Comparison of ENCODE assay signal across 18 cellular contexts in the genomic region with DNA sequence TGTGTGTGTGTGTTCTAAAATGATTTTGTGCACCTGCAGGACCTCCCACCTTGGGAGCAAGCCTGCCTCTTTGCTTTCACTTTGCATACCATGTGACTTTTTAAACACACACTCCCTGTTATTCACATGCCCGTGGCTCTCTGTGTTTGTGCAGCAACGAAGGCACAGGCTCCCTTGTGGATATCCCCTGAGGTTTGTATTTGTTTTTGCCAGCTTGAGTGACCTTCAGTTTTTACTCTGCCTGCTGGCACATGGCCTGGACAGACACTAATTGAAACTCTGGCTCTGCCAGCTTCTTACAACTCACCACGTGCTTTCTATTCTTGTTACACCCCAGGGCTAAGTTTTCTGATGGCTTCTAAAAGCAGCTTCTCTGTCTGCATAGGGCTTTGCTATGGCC.
DNase-seq lines count a peak whose midpoint lies in the region; ATAC-seq and TF ChIP-seq lines count a peak whose summit lies in the region.
"Had no signal": no experiment of that assay in that cellular context is flagged by ENCODE, and none has a peak within 500 bp of the region (broad histone marks: within the 10 kb centered on the region; RNA-seq: fewer than 3 reads in every experiment).

No MANE protein-coding gene starts in this region.

- H3K4me3 Mint-ChIP-seq in T-cell = no peak overlapping the region
- H3K4me3 Mint-ChIP-seq: activated CD4-positive, alpha-beta T cell treated with anti-CD3 and anti-CD28 coated beads, Interleukin-2, amount 10 ng/mL, durations not matched to agents 7 days and 5 days; activated naive CD8-positive, alpha-beta T cell treated with anti-CD3 and anti-CD28 coated beads for 36 hours; HFFc6; natural killer cell treated with Interleukin-12 subunit alpha and Interleukin-12 subunit beta and Interleukin-15 and Interleukin-18, amount 100 ng/mL, for 72 hours had no signal

- peaks cover 0 to 5% of the 10 kb centered on the region in 2 donors for H3K27me3 Mint-ChIP-seq in T-cell
- H3K27me3 Mint-ChIP-seq: activated CD4-positive, alpha-beta T cell treated with anti-CD3 and anti-CD28 coated beads, Interleukin-2, amount 10 ng/mL, durations not matched to agents 7 days and 5 days; activated naive CD8-positive, alpha-beta T cell treated with anti-CD3 and anti-CD28 coated beads for 36 hours had no signal

- H3K36me3 Mint-ChIP-seq in T-cell = no peaks in the 10 kb centered on the region
- H3K36me3 Mint-ChIP-seq: activated naive CD8-positive, alpha-beta T cell treated with anti-CD3 and anti-CD28 coated beads for 36 hours; natural killer cell treated with Interleukin-12 subunit alpha and Interleukin-12 subunit beta and Interleukin-15 and Interleukin-18, amount 100 ng/mL, for 72 hours had no signal

- H3K4me3 ChIP-seq in LNCaP clone FGC (ENCODE audit: low read depth, low read length) (no peak overlapping the region), heart right ventricle (no peak overlapping the region), SK-N-SH (ENCODE audit: low read depth in 2 of 2, low read length in 1 of 2) (no peak overlapping the region)
- H3K4me3 ChIP-seq: left lung had no signal

- no peak for TF ChIP-seq CTCF in LNCaP clone FGC (IDR thresholded peaks at IDR 0.05; ENCODE audit: control insufficient read depth, extremely low read depth, insufficient read depth)
- TF ChIP-seq CTCF in heart right ventricle (IDR thresholded peaks at IDR 0.05) = no peak
- TF ChIP-seq CTCF in SK-N-SH (IDR thresholded peaks at IDR 0.05) = no peak

- peaks cover 0 to 8% (median 7%) of the 10 kb centered on the region in 3 donors for H3K9me3 Mint-ChIP-seq in T-cell
- H3K9me3 Mint-ChIP-seq: natural killer cell treated with Interleukin-12 subunit alpha and Interleukin-12 subunit beta and Interleukin-15 and Interleukin-18, amount 100 ng/mL, for 72 hours had no signal

- H3K36me3 ChIP-seq in heart right ventricle (no peaks in the 10 kb centered on the region), SK-N-SH (replicated peaks in 1 of 2; ENCODE audit: control insufficient read depth in 1 of 2, insufficient read depth in 2 of 2, low read length in 1 of 2) (no peaks in the 10 kb centered on the region)
- H3K36me3 ChIP-seq: BE2C, left lung had no signal

- H3K27ac Mint-ChIP-seq in T-cell = peak overlapping the region in 1 of 2 donors; percentile 69
- H3K27ac Mint-ChIP-seq: activated CD4-positive, alpha-beta T cell treated with anti-CD3 and anti-CD28 coated beads, Interleukin-2, amount 10 ng/mL, durations not matched to agents 7 days and 5 days; activated naive CD8-positive, alpha-beta T cell treated with anti-CD3 and anti-CD28 coated beads for 36 hours; HFFc6; natural killer cell treated with Interleukin-12 subunit alpha and Interleukin-12 subunit beta and Interleukin-15 and Interleukin-18, amount 100 ng/mL, for 72 hours had no signal

- no peaks in the 10 kb centered on the region for H3F3A ChIP-seq in SK-N-SH (replicated peaks; ENCODE audit: insufficient read depth)

- TF ChIP-seq EP300 in SK-N-SH (IDR thresholded peaks at IDR 0.05; ENCODE audit: borderline replicate concordance in 1 of 2, low read depth in 1 of 2, low read length in 1 of 2) = no peak

- 22 to 26% methylated on average over 3 of the region's 3 CpGs for WGBS in heart right ventricle, 2 donors
- WGBS in SK-N-SH (ENCODE audit: low lambda C conversion rate) = 5% methylated on average over 3 of the region's 3 CpGs

- H3K9me3 ChIP-seq in heart right ventricle (peaks cover 0 to 24% (median 0%) of the 10 kb centered on the region in 11 donors), SK-N-SH (no peaks in the 10 kb centered on the region)
- H3K9me3 ChIP-seq: BE2C had no signal

- peaks cover 0 to 26% (median 6%) of the 10 kb centered on the region in 3 donors for H3K4me1 Mint-ChIP-seq in T-cell
- H3K4me1 Mint-ChIP-seq: activated CD4-positive, alpha-beta T cell treated with anti-CD3 and anti-CD28 coated beads, Interleukin-2, amount 10 ng/mL, durations not matched to agents 7 days and 5 days; activated naive CD8-positive, alpha-beta T cell treated with anti-CD3 and anti-CD28 coated beads for 36 hours had no signal

- no peak overlapping the region for H3K9ac ChIP-seq in SK-N-SH

- no peaks in the 10 kb centered on the region for H3K9me2 ChIP-seq in SK-N-SH

- H3K27ac ChIP-seq in heart right ventricle = peak overlapping the region in 2 of 10 donors; percentile 14 to 28
- H3K27ac ChIP-seq in SK-N-SH (ENCODE audit: low read depth in 2 of 2, low read length in 1 of 2) = no peak overlapping the region
- H3K27ac ChIP-seq: left lung had no signal

- CTCF ChIA-PET in SK-N-SH (lab: Yijun Ruan, JAX) = no interaction called here
- CTCF ChIA-PET in T-cell (lab: Charles Lee) = no interaction called here

- ATAC-seq in heart right ventricle (peak; percentile 42 to 92 (median 80)), T-cell (replicated peaks in 1 of 4) (no peak)
- ATAC-seq: left lung; natural killer cell treated with Interleukin-12 subunit alpha and Interleukin-12 subunit beta and Interleukin-15 and Interleukin-18, amount 100 ng/mL, for 72 hours had no signal

- H3K79me2 ChIP-seq in SK-N-SH (ENCODE audit: insufficient read depth) = no peaks in the 10 kb centered on the region

- H3K4me2 ChIP-seq in SK-N-SH = no peak overlapping the region

- peak; percentile 7 for DNase-seq in LNCaP clone FGC (ENCODE audit: low read depth)
- DNase-seq in NCI-H748 treated with DMSO at 0.1 percent for 48 hours (lab: John Stamatoyannopoulos, UW) = peak; percentile 69
- DNase-seq in heart right ventricle = peak; percentile 3 to 6
- peak; percentile 8 for DNase-seq in superior temporal gyrus (ENCODE audit: extremely low spot score)
- no peak for DNase-seq in NCI-H446 (lab: John Stamatoyannopoulos, UW)
- no peak for DNase-seq in SK-N-SH
- no peak for DNase-seq in T-cell
- DNase-seq: activated CD4-positive, alpha-beta T cell treated with anti-CD3 and anti-CD28 coated beads, Interleukin-2, amount 10 ng/mL, durations not matched to agents 7 days and 5 days; activated naive CD8-positive, alpha-beta T cell treated with anti-CD3 and anti-CD28 coated beads for 36 hours; BE2C; DMS 273 treated with DMSO at 0.1 percent for 48 hours; effector CD8-positive, alpha-beta T cell; HFFc6; left lung; NCI-H2029; NK-92 treated with Interleukin-12 subunit alpha and Interleukin-12 subunit beta, amount 100 ng/mL, for 24 hours; SHP77 treated with DMSO at 0.1 percent for 48 hours had no signal

- H3K27me3 ChIP-seq in heart right ventricle = no peaks in the 10 kb centered on the region
- no peaks in the 10 kb centered on the region for H3K27me3 ChIP-seq in SK-N-SH (ENCODE audit: insufficient read depth)
- H3K27me3 ChIP-seq: BE2C, left lung had no signal

- no peak for TF ChIP-seq RAD21 in SK-N-SH (IDR thresholded peaks at IDR 0.05; ENCODE audit: low read length)

- H3K4me1 ChIP-seq in heart right ventricle = peaks cover 0 to 3% (median 0%) of the 10 kb centered on the region in 9 donors
- H3K4me1 ChIP-seq in SK-N-SH (ENCODE audit: control insufficient read depth in 1 of 2, insufficient read depth in 2 of 2, low read depth in 1 of 2, low read length in 1 of 2) = no peaks in the 10 kb centered on the region
- H3K4me1 ChIP-seq: BE2C, left lung had no signal

- intact Hi-C loops in heart right ventricle (cut with DNase I) = no loop called here

- no peak overlapping the region for H2AFZ ChIP-seq in SK-N-SH (ENCODE audit: low read depth)

- H4K20me1 ChIP-seq in SK-N-SH (ENCODE audit: insufficient read depth) = no peaks in the 10 kb centered on the region

- POLR2A ChIA-PET in SK-N-SH (lab: Yijun Ruan, JAX) (no interaction called here), T-cell (lab: Charles Lee) (no interaction called here)

TF ChIP-seq in SK-N-SH, 30 proteins besides CTCF, POLR2A, EP300 and RAD21:
- TF ChIP-seq FOSL2 (IDR thresholded peaks at IDR 0.05; ENCODE audit: borderline replicate concordance, low read depth) = no peak
- TF ChIP-seq, protein P1, sequence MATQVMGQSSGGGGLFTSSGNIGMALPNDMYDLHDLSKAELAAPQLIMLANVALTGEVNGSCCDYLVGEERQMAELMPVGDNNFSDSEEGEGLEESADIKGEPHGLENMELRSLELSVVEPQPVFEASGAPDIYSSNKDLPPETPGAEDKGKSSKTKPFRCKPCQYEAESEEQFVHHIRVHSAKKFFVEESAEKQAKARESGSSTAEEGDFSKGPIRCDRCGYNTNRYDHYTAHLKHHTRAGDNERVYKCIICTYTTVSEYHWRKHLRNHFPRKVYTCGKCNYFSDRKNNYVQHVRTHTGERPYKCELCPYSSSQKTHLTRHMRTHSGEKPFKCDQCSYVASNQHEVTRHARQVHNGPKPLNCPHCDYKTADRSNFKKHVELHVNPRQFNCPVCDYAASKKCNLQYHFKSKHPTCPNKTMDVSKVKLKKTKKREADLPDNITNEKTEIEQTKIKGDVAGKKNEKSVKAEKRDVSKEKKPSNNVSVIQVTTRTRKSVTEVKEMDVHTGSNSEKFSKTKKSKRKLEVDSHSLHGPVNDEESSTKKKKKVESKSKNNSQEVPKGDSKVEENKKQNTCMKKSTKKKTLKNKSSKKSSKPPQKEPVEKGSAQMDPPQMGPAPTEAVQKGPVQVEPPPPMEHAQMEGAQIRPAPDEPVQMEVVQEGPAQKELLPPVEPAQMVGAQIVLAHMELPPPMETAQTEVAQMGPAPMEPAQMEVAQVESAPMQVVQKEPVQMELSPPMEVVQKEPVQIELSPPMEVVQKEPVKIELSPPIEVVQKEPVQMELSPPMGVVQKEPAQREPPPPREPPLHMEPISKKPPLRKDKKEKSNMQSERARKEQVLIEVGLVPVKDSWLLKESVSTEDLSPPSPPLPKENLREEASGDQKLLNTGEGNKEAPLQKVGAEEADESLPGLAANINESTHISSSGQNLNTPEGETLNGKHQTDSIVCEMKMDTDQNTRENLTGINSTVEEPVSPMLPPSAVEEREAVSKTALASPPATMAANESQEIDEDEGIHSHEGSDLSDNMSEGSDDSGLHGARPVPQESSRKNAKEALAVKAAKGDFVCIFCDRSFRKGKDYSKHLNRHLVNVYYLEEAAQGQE (IDR thresholded peaks at IDR 0.05; ENCODE audit: low read depth, low read length) = no peak

Comparison
In these comparisons a context has a peak if more than half of its experiments do, and no peak if none do; other contexts are left out.
1. DNase-seq: peak in LNCaP clone FGC (single experiment), NCI-H748 treated with DMSO at 0.1 percent for 48 hours (single experiment), heart right ventricle (2 of 2) and superior temporal gyrus (single experiment); none in NCI-H446 (0 of 2), SK-N-SH (single experiment) and T-cell (0 of 34).
2. ATAC-seq: peak in heart right ventricle (8 of 8); none in T-cell (0 of 4).